18 cellular contexts compared by ENCODE assay signal in genomic region chr19:45764947-45765346, GRCh38. TPM values are rescaled to one million over a fixed set of nuclear protein-coding genes. Genes with fewer than 3 reads are reported as not detected.
A peak's percentile ranks its signal among the peaks of the same experiment; 100 is the strongest.
DNase-seq lines count a peak whose midpoint lies in the region; ATAC-seq, FAIRE-seq and TF ChIP-seq lines count a peak whose summit lies in the region.
"Had no signal": no experiment of that assay in that cellular context is flagged by ENCODE, and none has a peak within 500 bp of the region (broad histone marks: within the 10 kb centered on the region; RNA-seq: fewer than 3 reads in every experiment).

No MANE protein-coding gene starts in this region.

- peaks cover 14% of the 10 kb centered on the region for H3K27me3 Mint-ChIP-seq in CD4-positive, alpha-beta T cell
- H3K27me3 Mint-ChIP-seq in astrocyte (ENCODE audit: low read depth, unreplicated experiment): peaks cover 2% of the 10 kb centered on the region

- TF ChIP-seq CTCF in CD4-positive, alpha-beta T cell (IDR thresholded peaks at IDR 0.05): no peak
- TF ChIP-seq CTCF in astrocyte (IDR thresholded peaks at IDR 0.05; ENCODE audit: insufficient read depth, low read depth, low read length): no peak

- no peaks in the 10 kb centered on the region for H3K36me3 ChIP-seq in astrocyte (ENCODE audit: insufficient read depth, low read length)
- no peaks in the 10 kb centered on the region for H3K36me3 ChIP-seq in rectal smooth muscle tissue (ENCODE audit: control insufficient read depth, insufficient read depth, low read length)
- peaks cover 17% of the 10 kb centered on the region for H3K36me3 ChIP-seq in MG63

- no peak for DNase-seq in CD4-positive, alpha-beta T cell
- no peak for DNase-seq in astrocyte (ENCODE audit: low read depth)
- DNase-seq in islet precursor cell: peak; percentile 65
- DNase-seq in C1 segment of cervical spinal cord (lab: John Stamatoyannopoulos, UW): no peak
- DNase-seq in MG63: no peak
- DNase-seq: activated CD4-positive, alpha-beta T cell treated with anti-CD3 and anti-CD28 coated beads, Interleukin-2, amount 50 U/mL, for 1 hour; amygdala; DMS79; Karpas-422; NCI-H187 treated with DMSO at 0.1 percent for 48 hours; T-helper 9 cell had no signal

- no peak overlapping the region for H3K27ac Mint-ChIP-seq in CD4-positive, alpha-beta T cell
- H3K27ac Mint-ChIP-seq in astrocyte (ENCODE audit: unreplicated experiment): peak overlapping the region; percentile 93
- H3K27ac Mint-ChIP-seq: activated T-helper 1 cell treated with anti-CD3 and anti-CD28 coated beads, Interleukin-12 subunit alpha, Interleukin-12 subunit beta, Interleukin-2, Interleukin-4 antibody, amounts not matched to agents 30 ng/mL and 10 ng/mL and 1 ng/mL, durations not matched to agents 14 hours and 24 hours and 36 hours had no signal

- H3K27ac ChIP-seq in CD4-positive, alpha-beta T cell (ENCODE audit: low read depth, low read length): no peak overlapping the region
- H3K27ac ChIP-seq in astrocyte (ENCODE audit: low read depth, low read length) (no peak overlapping the region), rectal smooth muscle tissue (ENCODE audit: low read depth, low read length) (peak overlapping the region; percentile 98)

- H3K4me3 Mint-ChIP-seq in CD4-positive, alpha-beta T cell: peak overlapping the region; percentile 27
- peak overlapping the region; percentile 72 for H3K4me3 Mint-ChIP-seq in astrocyte (ENCODE audit: unreplicated experiment)
- H3K4me3 Mint-ChIP-seq: activated T-helper 1 cell treated with anti-CD3 and anti-CD28 coated beads, Interleukin-12 subunit alpha, Interleukin-12 subunit beta, Interleukin-2, Interleukin-4 antibody, amounts not matched to agents 30 ng/mL and 10 ng/mL and 1 ng/mL, durations not matched to agents 14 hours and 24 hours and 36 hours had no signal

- H3K4me2 ChIP-seq in astrocyte (ENCODE audit: low read length): peak overlapping the region; percentile 19

- H3K9me3 ChIP-seq in CD4-positive, alpha-beta T cell (ENCODE audit: control insufficient read depth, low read length): no peaks in the 10 kb centered on the region
- H3K9me3 ChIP-seq in astrocyte (ENCODE audit: insufficient read depth, low read depth, low read length): no peaks in the 10 kb centered on the region
- no peaks in the 10 kb centered on the region for H3K9me3 ChIP-seq in MG63

- H3K4me1 Mint-ChIP-seq in CD4-positive, alpha-beta T cell (ENCODE audit: low read depth): peaks cover 12% of the 10 kb centered on the region
- peaks cover 8% of the 10 kb centered on the region for H3K4me1 Mint-ChIP-seq in astrocyte (ENCODE audit: low read depth, unreplicated experiment)

- peaks cover 3% of the 10 kb centered on the region for H4K20me1 ChIP-seq in astrocyte (ENCODE audit: insufficient read depth, low read length)

- H3K9me3 Mint-ChIP-seq in CD4-positive, alpha-beta T cell: no peaks in the 10 kb centered on the region
- no peaks in the 10 kb centered on the region for H3K9me3 Mint-ChIP-seq in astrocyte (ENCODE audit: unreplicated experiment)
- H3K9me3 Mint-ChIP-seq: activated T-helper 1 cell treated with anti-CD3 and anti-CD28 coated beads, Interleukin-12 subunit alpha, Interleukin-12 subunit beta, Interleukin-2, Interleukin-4 antibody, amounts not matched to agents 30 ng/mL and 10 ng/mL and 1 ng/mL, durations not matched to agents 14 hours and 24 hours and 36 hours had no signal

- ATAC-seq in CD4-positive, alpha-beta T cell (ENCODE audit: poor library complexity): no peak
- no peak for ATAC-seq in HG03025 (IDR thresholded peaks at IDR 0.05; ENCODE audit: low FRiP score, unreplicated experiment)
- ATAC-seq in HG03571 (IDR thresholded peaks at IDR 0.05; ENCODE audit: unreplicated experiment): no peak

- H2AFZ ChIP-seq in astrocyte (ENCODE audit: low read depth, low read length): no peak overlapping the region

- H3K4me1 ChIP-seq in astrocyte (ENCODE audit: insufficient read depth, low read length) (peaks cover 32% of the 10 kb centered on the region), rectal smooth muscle tissue (ENCODE audit: control insufficient read depth, insufficient read depth, low read length) (peaks cover 33% of the 10 kb centered on the region)

- H3K9ac ChIP-seq in astrocyte (ENCODE audit: low read length) (peak overlapping the region; percentile 9), rectal smooth muscle tissue (ENCODE audit: low read length) (no peak overlapping the region)

- H3K36me3 Mint-ChIP-seq in CD4-positive, alpha-beta T cell (ENCODE audit: low read depth): peaks cover 3% of the 10 kb centered on the region
- H3K36me3 Mint-ChIP-seq in astrocyte (ENCODE audit: low read depth, unreplicated experiment): no peaks in the 10 kb centered on the region

- intact Hi-C loops in CD4-positive, alpha-beta T cell (cut with DNase I, micrococcal nuclease): no loop called here

- CTCF ChIA-PET in CD4-positive, alpha-beta T cell (lab: Charles Lee): no interaction called here

- peaks cover 12% of the 10 kb centered on the region for H3K79me2 ChIP-seq in astrocyte (ENCODE audit: insufficient read depth, low read length)

- FAIRE-seq in astrocyte (lab: Jason Lieb, UNC): no peak
- FAIRE-seq: islet of Langerhans had no signal

- H3K27me3 ChIP-seq in CD4-positive, alpha-beta T cell (ENCODE audit: control insufficient read depth, insufficient read depth, low read length): peaks cover 17% of the 10 kb centered on the region
- H3K27me3 ChIP-seq in astrocyte (ENCODE audit: insufficient read depth, low read length) (no peaks in the 10 kb centered on the region), rectal smooth muscle tissue (ENCODE audit: control insufficient read depth, insufficient read depth, low read length) (no peaks in the 10 kb centered on the region), MG63 (no peaks in the 10 kb centered on the region)

- POLR2A ChIA-PET in CD4-positive, alpha-beta T cell (lab: Charles Lee): no interaction called here

- H3K4me3 ChIP-seq in astrocyte (ENCODE audit: insufficient read depth, low read depth, low read length) (no peak overlapping the region), rectal smooth muscle tissue (ENCODE audit: low read length) (no peak overlapping the region), MG63 (no peak overlapping the region)

RNA-seq across cellular contexts. Expression of gene SIX5, which starts 4.1 kb away (rescaled TPM):
- total RNA-seq in CD4-positive, alpha-beta T cell: under 1 TPM; 0.58 to 0.59 TPM
- 23.5 and 24.8 TPM in 2 replicates for total RNA-seq in astrocyte
- 11.4 and 18.6 TPM in 2 replicates for total RNA-seq in MG63 (2014; rRNA removed; shearing (Covaris generic); ENCODE audit: low replicate concordance)

RNA-seq across cellular contexts. Expression of gene DMPK, which starts 17.3 kb away (rescaled TPM):
- total RNA-seq in CD4-positive, alpha-beta T cell: 10 to 100 TPM; 24.0 to 24.9 TPM
- 55.9 and 75.2 TPM in 2 replicates for total RNA-seq in astrocyte
- 3.9 and 7.0 TPM in 2 replicates for total RNA-seq in MG63 (2014; rRNA removed; shearing (Covaris generic); ENCODE audit: low replicate concordance)

RNA-seq across cellular contexts. Expression of gene DMWD, which starts 27.7 kb away (rescaled TPM):
- total RNA-seq in CD4-positive, alpha-beta T cell: 10 to 100 TPM; 28.6 to 31.5 TPM
- total RNA-seq in astrocyte: 61.9 and 69.0 TPM in 2 replicates
- 30.4 and 48.0 TPM in 2 replicates for total RNA-seq in MG63 (2014; rRNA removed; shearing (Covaris generic); ENCODE audit: low replicate concordance)

RNA-seq across cellular contexts. Expression of gene MEIOSIN, which starts 31.7 kb away (rescaled TPM):
- total RNA-seq in CD4-positive, alpha-beta T cell: not detected
- not detected in 2 replicates for total RNA-seq in astrocyte
- 0.99 TPM in 1 of 2 replicates, not detected in the other for total RNA-seq in MG63 (2014; rRNA removed; shearing (Covaris generic); ENCODE audit: low replicate concordance)
- total RNA-seq: activated T-helper 1 cell treated with anti-CD3 and anti-CD28 coated beads, Interleukin-12 subunit alpha, Interleukin-12 subunit beta, Interleukin-2, Interleukin-4 antibody, amounts not matched to agents 30 ng/mL and 10 ng/mL and 1 ng/mL, durations not matched to agents 14 hours and 24 hours and 36 hours; fibroblast of villous mesenchyme; ureter had no signal

RNA-seq across cellular contexts. Expression of gene FBXO46, which starts 34.3 kb away (rescaled TPM):
- 10 to 100 TPM; 17.2 to 17.5 TPM for total RNA-seq in CD4-positive, alpha-beta T cell
- 19.6 and 21.1 TPM in 2 replicates for total RNA-seq in astrocyte
- total RNA-seq in MG63 (2014; rRNA removed; shearing (Covaris generic); ENCODE audit: low replicate concordance): 4.3 and 12.3 TPM in 2 replicates
